8 cellular contexts compared by ENCODE assay signal in the genomic region with DNA sequence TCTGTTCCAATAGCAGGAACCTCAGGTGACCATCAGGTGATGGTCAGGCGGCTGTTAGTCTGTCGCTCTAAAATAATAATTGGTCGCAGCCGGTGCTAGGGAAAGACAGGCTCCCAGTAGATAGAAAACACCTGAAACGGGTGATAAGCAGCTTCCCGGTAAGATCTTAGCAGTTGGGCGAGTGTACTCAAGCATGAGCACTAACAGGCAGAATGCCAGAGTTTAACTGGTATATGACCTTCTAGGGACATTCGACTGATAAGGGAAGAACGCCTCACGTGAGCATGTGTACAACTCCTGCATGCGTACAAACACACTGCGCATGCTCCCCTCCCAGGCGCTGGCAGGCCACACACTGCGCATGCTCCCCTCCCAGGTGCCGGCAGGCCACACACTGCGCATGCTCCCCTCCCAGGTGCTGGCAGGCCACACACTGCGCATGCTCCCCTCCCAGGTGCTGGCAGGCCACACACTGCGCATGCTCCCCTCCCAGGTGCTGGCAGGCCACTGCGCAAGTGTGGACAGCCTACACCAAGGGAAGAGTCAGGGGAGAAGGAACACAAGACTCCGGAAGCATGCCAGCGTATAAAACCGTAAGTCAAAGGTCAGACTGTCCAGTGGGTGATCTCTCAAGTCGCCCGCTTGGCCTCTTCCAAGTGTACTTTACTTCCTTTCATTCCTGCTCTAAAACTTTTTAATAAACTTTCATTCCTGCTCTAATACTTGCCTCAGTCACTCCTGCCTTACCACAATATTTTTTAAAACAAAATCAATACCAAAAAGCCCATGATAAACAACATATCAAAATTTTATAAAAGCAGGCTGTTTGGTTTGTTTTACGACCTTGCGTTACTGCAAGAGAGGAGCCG. TPM values are rescaled to one million over a fixed set of nuclear protein-coding genes. Genes with fewer than 3 reads are reported as not detected.
DNase-seq lines count a peak whose midpoint lies in the region; ATAC-seq and TF ChIP-seq lines count a peak whose summit lies in the region.

No MANE protein-coding gene starts in this region.

- no peaks in the 10 kb centered on the region for H3K36me3 Mint-ChIP-seq in activated naive CD4-positive, alpha-beta T cell treated with anti-CD3 and anti-CD28 coated beads for 36 hours (ENCODE audit: low read depth)

- WGBS in heart right ventricle, 2 donors = 39 to 42% methylated on average over 24 to 27 of the region's 27 CpGs

- DNase-seq in ELF-1 (ENCODE audit: low read depth, low spot score) (peak; percentile 87), NCI-H2196 treated with DMSO at 0.1 percent for 48 hours (lab: John Stamatoyannopoulos, UW; ENCODE audit: unreplicated experiment) (peak; percentile 80), heart right ventricle (peak; percentile 53 to 74), skeletal muscle cell (ENCODE audit: low read depth) (no peak), hippocampal formation (lab: John Stamatoyannopoulos, UW) (no peak), OCI-M2 (lab: John Stamatoyannopoulos, UW; ENCODE audit: unreplicated experiment) (no peak)
- peak; percentile 57 for DNase-seq in activated naive CD4-positive, alpha-beta T cell treated with anti-CD3 and anti-CD28 coated beads for 36 hours

- H3K4me3 ChIP-seq in heart right ventricle = peak overlapping the region in 7 of 10 donors; percentile 19 to 54 (median 40)
- peak overlapping the region; percentile 13 for H3K4me3 ChIP-seq in skeletal muscle cell (ENCODE audit: low read depth, low read length)

- H3K4me1 ChIP-seq in heart right ventricle = peaks cover 0 to 1% (median 0%) of the 10 kb centered on the region in 9 donors

- no peaks in the 10 kb centered on the region for H3K27me3 ChIP-seq in heart right ventricle

- H3K4me1 Mint-ChIP-seq in activated naive CD4-positive, alpha-beta T cell treated with anti-CD3 and anti-CD28 coated beads for 36 hours (ENCODE audit: low read depth) = no peaks in the 10 kb centered on the region

- CTCF ChIA-PET in activated naive CD4-positive, alpha-beta T cell treated with anti-CD3 and anti-CD28 coated beads for 36 hours (lab: Charles Lee) = interaction anchor here (0.7 kb wide), 1 partner anchor 44 kb away, joined by 3 read pairs; no protein-coding TSS in a partner anchor

- H3K27me3 Mint-ChIP-seq in activated naive CD4-positive, alpha-beta T cell treated with anti-CD3 and anti-CD28 coated beads for 36 hours (ENCODE audit: low read depth) = no peaks in the 10 kb centered on the region

- peak overlapping the region; percentile 38 for H3K4me3 Mint-ChIP-seq in activated naive CD4-positive, alpha-beta T cell treated with anti-CD3 and anti-CD28 coated beads for 36 hours

- no peaks in the 10 kb centered on the region for H3K36me3 ChIP-seq in heart right ventricle

- H3K9me3 Mint-ChIP-seq in activated naive CD4-positive, alpha-beta T cell treated with anti-CD3 and anti-CD28 coated beads for 36 hours = no peaks in the 10 kb centered on the region

- peak; percentile 84 to 98 (median 92) for ATAC-seq in heart right ventricle
- no peak for ATAC-seq in GM21825 (IDR thresholded peaks at IDR 0.05; ENCODE audit: unreplicated experiment)

- intact Hi-C loops in activated naive CD4-positive, alpha-beta T cell treated with anti-CD3 and anti-CD28 coated beads for 36 hours (cut with micrococcal nuclease) = no loop called here
- intact Hi-C loops in heart right ventricle (cut with DNase I) = loop anchor here in 1 of 10 donors (5.0 kb wide), 1 partner anchor 45 kb away; no protein-coding TSS in a partner anchor

- no peak for TF ChIP-seq CTCF in heart right ventricle (IDR thresholded peaks at IDR 0.05)

- H3K27ac ChIP-seq in heart right ventricle = peak overlapping the region in 1 of 10 donors; percentile 56

- peaks cover 0 to 5% (median 0%) of the 10 kb centered on the region in 11 donors for H3K9me3 ChIP-seq in heart right ventricle

- H3K27ac Mint-ChIP-seq in activated naive CD4-positive, alpha-beta T cell treated with anti-CD3 and anti-CD28 coated beads for 36 hours = no peak overlapping the region

RNA-seq across cellular contexts. Expression of gene GPRC5D, which starts 24.5 kb away (rescaled TPM):
- total RNA-seq in activated naive CD4-positive, alpha-beta T cell treated with anti-CD3 and anti-CD28 coated beads for 36 hours = not detected
- not detected for total RNA-seq in heart right ventricle
- under 1 TPM in 1 of 2 donors, not detected in 1; 0.04 TPM for polyA plus RNA-seq in heart right ventricle

RNA-seq across cellular contexts. Expression of gene GPRC5A, which starts 36.1 kb away (rescaled TPM):
- under 1 TPM; 0.24 to 0.64 TPM for total RNA-seq in activated naive CD4-positive, alpha-beta T cell treated with anti-CD3 and anti-CD28 coated beads for 36 hours
- 1 to 10 TPM in 3 of 10 donors, under 1 TPM in 7; 0.26 to 4.5 (median 0.88) TPM for total RNA-seq in heart right ventricle
- polyA plus RNA-seq in heart right ventricle = under 1 TPM; 0.75 to 0.95 TPM

Comparison
In these comparisons a context has a peak if more than half of its experiments do, and no peak if none do; other contexts are left out.
1. DNase-seq: peak in ELF-1 (single experiment), NCI-H2196 treated with DMSO at 0.1 percent for 48 hours (single experiment), activated naive CD4-positive, alpha-beta T cell treated with anti-CD3 and anti-CD28 coated beads for 36 hours (single experiment) and heart right ventricle (2 of 2); none in skeletal muscle cell (single experiment), hippocampal formation (0 of 2) and OCI-M2 (single experiment).